ENCODE assay signal across 1 cellular context in the genomic region with DNA sequence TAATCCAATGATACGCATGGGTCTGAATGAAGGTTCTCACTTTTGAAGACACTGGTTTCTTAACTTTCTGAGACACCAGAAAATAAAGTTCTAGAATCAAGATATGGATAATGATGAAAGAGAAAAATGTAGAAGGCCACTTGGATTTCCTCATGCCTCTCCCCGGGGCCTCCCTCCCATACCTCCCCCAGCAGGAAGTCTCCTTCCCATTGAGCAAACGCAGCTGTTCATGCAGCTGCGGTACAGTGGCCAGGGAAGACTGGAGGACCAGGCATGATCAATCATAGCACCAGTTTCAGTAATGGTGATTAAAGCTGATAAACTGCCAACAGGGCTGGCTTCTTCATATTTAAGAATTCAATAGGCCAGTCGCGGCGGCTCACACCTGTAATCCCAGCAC.
TF ChIP-seq lines count a peak whose summit lies in the region.

No MANE protein-coding gene starts in this region.

TF ChIP-seq in HepG2, 621 proteins besides CTCF, POLR2A, EP300 and RAD21:
- TF ChIP-seq, protein P1, sequence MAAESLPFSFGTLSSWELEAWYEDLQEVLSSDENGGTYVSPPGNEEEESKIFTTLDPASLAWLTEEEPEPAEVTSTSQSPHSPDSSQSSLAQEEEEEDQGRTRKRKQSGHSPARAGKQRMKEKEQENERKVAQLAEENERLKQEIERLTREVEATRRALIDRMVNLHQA (CRISPR knock-in tag; IDR thresholded peaks at IDR 0.05): no peak
- TF ChIP-seq SNAI1 (CRISPR knock-in tag; IDR thresholded peaks at IDR 0.05; ENCODE audit: borderline replicate concordance): no peak
- no peak for TF ChIP-seq ZBTB7A (CRISPR knock-in tag; IDR thresholded peaks at IDR 0.05)
- TF ChIP-seq ZNF556 (CRISPR knock-in tag; IDR thresholded peaks at IDR 0.05; ENCODE audit: borderline replicate concordance): no peak
- no peak for TF ChIP-seq FOXM1 (CRISPR knock-in tag; IDR thresholded peaks at IDR 0.05)
- no peak for TF ChIP-seq ZNF33B (CRISPR knock-in tag; IDR thresholded peaks at IDR 0.05)
- TF ChIP-seq SP5 (CRISPR knock-in tag; IDR thresholded peaks at IDR 0.05; ENCODE audit: borderline replicate concordance, low read depth): no peak
- TF ChIP-seq, protein P2, sequence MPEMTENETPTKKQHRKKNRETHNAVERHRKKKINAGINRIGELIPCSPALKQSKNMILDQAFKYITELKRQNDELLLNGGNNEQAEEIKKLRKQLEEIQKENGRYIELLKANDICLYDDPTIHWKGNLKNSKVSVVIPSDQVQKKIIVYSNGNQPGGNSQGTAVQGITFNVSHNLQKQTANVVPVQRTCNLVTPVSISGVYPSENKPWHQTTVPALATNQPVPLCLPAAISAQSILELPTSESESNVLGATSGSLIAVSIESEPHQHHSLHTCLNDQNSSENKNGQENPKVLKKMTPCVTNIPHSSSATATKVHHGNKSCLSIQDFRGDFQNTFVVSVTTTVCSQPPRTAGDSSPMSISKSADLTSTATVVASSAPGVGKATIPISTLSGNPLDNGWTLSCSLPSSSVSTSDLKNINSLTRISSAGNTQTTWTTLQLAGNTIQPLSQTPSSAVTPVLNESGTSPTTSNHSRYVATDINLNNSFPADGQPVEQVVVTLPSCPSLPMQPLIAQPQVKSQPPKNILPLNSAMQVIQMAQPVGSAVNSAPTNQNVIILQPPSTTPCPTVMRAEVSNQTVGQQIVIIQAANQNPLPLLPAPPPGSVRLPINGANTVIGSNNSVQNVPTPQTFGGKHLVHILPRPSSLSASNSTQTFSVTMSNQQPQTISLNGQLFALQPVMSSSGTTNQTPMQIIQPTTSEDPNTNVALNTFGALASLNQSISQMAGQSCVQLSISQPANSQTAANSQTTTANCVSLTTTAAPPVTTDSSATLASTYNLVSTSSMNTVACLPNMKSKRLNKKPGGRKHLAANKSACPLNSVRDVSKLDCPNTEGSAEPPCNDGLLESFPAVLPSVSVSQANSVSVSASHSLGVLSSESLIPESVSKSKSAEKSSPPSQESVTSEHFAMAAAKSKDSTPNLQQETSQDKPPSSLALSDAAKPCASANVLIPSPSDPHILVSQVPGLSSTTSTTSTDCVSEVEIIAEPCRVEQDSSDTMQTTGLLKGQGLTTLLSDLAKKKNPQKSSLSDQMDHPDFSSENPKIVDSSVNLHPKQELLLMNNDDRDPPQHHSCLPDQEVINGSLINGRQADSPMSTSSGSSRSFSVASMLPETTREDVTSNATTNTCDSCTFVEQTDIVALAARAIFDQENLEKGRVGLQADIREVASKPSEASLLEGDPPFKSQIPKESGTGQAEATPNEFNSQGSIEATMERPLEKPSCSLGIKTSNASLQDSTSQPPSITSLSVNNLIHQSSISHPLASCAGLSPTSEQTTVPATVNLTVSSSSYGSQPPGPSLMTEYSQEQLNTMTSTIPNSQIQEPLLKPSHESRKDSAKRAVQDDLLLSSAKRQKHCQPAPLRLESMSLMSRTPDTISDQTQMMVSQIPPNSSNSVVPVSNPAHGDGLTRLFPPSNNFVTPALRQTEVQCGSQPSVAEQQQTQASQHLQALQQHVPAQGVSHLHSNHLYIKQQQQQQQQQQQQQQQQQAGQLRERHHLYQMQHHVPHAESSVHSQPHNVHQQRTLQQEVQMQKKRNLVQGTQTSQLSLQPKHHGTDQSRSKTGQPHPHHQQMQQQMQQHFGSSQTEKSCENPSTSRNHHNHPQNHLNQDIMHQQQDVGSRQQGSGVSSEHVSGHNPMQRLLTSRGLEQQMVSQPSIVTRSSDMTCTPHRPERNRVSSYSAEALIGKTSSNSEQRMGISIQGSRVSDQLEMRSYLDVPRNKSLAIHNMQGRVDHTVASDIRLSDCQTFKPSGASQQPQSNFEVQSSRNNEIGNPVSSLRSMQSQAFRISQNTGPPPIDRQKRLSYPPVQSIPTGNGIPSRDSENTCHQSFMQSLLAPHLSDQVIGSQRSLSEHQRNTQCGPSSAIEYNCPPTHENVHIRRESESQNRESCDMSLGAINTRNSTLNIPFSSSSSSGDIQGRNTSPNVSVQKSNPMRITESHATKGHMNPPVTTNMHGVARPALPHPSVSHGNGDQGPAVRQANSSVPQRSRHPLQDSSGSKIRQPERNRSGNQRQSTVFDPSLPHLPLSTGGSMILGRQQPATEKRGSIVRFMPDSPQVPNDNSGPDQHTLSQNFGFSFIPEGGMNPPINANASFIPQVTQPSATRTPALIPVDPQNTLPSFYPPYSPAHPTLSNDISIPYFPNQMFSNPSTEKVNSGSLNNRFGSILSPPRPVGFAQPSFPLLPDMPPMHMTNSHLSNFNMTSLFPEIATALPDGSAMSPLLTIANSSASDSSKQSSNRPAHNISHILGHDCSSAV (CRISPR knock-in tag; IDR thresholded peaks at IDR 0.05; ENCODE audit: borderline replicate concordance): no peak
- TF ChIP-seq, protein P3, sequence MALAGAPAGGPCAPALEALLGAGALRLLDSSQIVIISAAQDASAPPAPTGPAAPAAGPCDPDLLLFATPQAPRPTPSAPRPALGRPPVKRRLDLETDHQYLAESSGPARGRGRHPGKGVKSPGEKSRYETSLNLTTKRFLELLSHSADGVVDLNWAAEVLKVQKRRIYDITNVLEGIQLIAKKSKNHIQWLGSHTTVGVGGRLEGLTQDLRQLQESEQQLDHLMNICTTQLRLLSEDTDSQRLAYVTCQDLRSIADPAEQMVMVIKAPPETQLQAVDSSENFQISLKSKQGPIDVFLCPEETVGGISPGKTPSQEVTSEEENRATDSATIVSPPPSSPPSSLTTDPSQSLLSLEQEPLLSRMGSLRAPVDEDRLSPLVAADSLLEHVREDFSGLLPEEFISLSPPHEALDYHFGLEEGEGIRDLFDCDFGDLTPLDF (CRISPR knock-in tag; IDR thresholded peaks at IDR 0.05): no peak
- TF ChIP-seq, protein P4, sequence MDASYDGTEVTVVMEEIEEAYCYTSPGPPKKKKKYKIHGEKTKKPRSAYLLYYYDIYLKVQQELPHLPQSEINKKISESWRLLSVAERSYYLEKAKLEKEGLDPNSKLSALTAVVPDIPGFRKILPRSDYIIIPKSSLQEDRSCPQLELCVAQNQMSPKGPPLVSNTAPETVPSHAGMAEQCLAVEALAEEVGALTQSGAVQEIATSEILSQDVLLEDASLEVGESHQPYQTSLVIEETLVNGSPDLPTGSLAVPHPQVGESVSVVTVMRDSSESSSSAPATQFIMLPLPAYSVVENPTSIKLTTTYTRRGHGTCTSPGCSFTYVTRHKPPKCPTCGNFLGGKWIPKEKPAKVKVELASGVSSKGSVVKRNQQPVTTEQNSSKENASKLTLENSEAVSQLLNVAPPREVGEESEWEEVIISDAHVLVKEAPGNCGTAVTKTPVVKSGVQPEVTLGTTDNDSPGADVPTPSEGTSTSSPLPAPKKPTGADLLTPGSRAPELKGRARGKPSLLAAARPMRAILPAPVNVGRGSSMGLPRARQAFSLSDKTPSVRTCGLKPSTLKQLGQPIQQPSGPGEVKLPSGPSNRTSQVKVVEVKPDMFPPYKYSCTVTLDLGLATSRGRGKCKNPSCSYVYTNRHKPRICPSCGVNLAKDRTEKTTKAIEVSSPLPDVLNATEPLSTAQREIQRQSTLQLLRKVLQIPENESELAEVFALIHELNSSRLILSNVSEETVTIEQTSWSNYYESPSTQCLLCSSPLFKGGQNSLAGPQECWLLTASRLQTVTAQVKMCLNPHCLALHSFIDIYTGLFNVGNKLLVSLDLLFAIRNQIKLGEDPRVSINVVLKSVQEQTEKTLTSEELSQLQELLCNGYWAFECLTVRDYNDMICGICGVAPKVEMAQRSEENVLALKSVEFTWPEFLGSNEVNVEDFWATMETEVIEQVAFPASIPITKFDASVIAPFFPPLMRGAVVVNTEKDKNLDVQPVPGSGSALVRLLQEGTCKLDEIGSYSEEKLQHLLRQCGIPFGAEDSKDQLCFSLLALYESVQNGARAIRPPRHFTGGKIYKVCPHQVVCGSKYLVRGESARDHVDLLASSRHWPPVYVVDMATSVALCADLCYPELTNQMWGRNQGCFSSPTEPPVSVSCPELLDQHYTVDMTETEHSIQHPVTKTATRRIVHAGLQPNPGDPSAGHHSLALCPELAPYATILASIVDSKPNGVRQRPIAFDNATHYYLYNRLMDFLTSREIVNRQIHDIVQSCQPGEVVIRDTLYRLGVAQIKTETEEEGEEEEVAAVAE (CRISPR knock-in tag; IDR thresholded peaks at IDR 0.05; ENCODE audit: borderline replicate concordance): no peak
- no peak for TF ChIP-seq FIP1L1 (IDR thresholded peaks at IDR 0.05; ENCODE audit: borderline replicate concordance, insufficient read depth, low read depth, low read length)
- no peak for TF ChIP-seq ZNF589 (CRISPR knock-in tag; conservative IDR thresholded peaks at IDR 0.05)
- no peak for TF ChIP-seq RBFOX2 (IDR thresholded peaks at IDR 0.05; ENCODE audit: low read depth, low read length)
- TF ChIP-seq ATF1 (CRISPR knock-in tag; IDR thresholded peaks at IDR 0.05): no peak
- TF ChIP-seq KLF16 (CRISPR knock-in tag; IDR thresholded peaks at IDR 0.05): no peak
- TF ChIP-seq, protein P5, sequence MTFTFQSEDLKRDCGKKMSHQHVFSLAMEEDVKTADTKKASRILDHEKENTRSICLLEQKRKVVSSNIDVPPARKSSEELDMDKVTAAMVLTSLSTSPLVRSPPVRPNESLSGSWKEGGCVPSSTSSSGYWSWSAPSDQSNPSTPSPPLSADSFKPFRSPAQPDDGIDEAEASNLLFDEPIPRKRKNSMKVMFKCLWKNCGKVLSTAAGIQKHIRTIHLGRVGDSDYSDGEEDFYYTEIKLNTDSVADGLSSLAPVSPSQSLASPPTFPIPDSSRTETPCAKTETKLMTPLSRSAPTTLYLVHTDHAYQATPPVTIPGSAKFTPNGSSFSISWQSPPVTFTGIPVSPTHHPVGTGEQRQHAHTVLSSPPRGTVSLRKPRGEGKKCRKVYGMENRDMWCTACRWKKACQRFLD (CRISPR knock-in tag; IDR thresholded peaks at IDR 0.05; ENCODE audit: borderline replicate concordance): no peak
- TF ChIP-seq GATAD1 (CRISPR knock-in tag; IDR thresholded peaks at IDR 0.05): no peak
